ENCODE assay signal across 11 cellular contexts in genomic region chr4:174314770-174315169, GRCh38. TPM values are rescaled to one million over a fixed set of nuclear protein-coding genes. Genes with fewer than 3 reads are reported as not detected.
DNase-seq lines count a peak whose midpoint lies in the region; ATAC-seq, FAIRE-seq and TF ChIP-seq lines count a peak whose summit lies in the region.
"Had no signal": no experiment of that assay in that cellular context is flagged by ENCODE, and none has a peak within 500 bp of the region (broad histone marks: within the 10 kb centered on the region; RNA-seq: fewer than 3 reads in every experiment).

No MANE protein-coding gene starts in this region.

- no peaks in the 10 kb centered on the region for H3K9me3 ChIP-seq in Peyer's patch
- H3K9me3 ChIP-seq in pancreas = no peaks in the 10 kb centered on the region
- H3K9me3 ChIP-seq: prostate gland, SJSA1 had no signal

- H3K4me1 Mint-ChIP-seq in HFFc6 (ENCODE audit: low read depth) = peaks cover 32% of the 10 kb centered on the region
- no peaks in the 10 kb centered on the region for H3K4me1 Mint-ChIP-seq in activated naive CD8-positive, alpha-beta T cell treated with anti-CD3 and anti-CD28 coated beads, Interleukin-2, amount 50 U/mL, for 24 hours

- no peaks in the 10 kb centered on the region for H3K9me3 Mint-ChIP-seq in HFFc6
- H3K9me3 Mint-ChIP-seq in activated naive CD8-positive, alpha-beta T cell treated with anti-CD3 and anti-CD28 coated beads, Interleukin-2, amount 50 U/mL, for 24 hours = no peaks in the 10 kb centered on the region

- no peaks in the 10 kb centered on the region for H3K27me3 Mint-ChIP-seq in HFFc6 (ENCODE audit: insufficient read depth)
- H3K27me3 Mint-ChIP-seq in activated naive CD8-positive, alpha-beta T cell treated with anti-CD3 and anti-CD28 coated beads, Interleukin-2, amount 50 U/mL, for 24 hours = no peaks in the 10 kb centered on the region

- no peaks in the 10 kb centered on the region for H3K36me3 Mint-ChIP-seq in HFFc6 (ENCODE audit: low read depth)
- peaks cover 11% of the 10 kb centered on the region for H3K36me3 Mint-ChIP-seq in activated naive CD8-positive, alpha-beta T cell treated with anti-CD3 and anti-CD28 coated beads, Interleukin-2, amount 50 U/mL, for 24 hours (ENCODE audit: low read depth)

- H3K27me3 ChIP-seq in Peyer's patch = no peaks in the 10 kb centered on the region
- no peaks in the 10 kb centered on the region for H3K27me3 ChIP-seq in pancreas
- H3K27me3 ChIP-seq: SJSA1 had no signal

- TF ChIP-seq POLR2A in Peyer's patch (IDR thresholded peaks at IDR 0.05) = no peak

- no peak overlapping the region for H3K4me3 Mint-ChIP-seq in HFFc6
- no peak overlapping the region for H3K4me3 Mint-ChIP-seq in activated naive CD8-positive, alpha-beta T cell treated with anti-CD3 and anti-CD28 coated beads, Interleukin-2, amount 50 U/mL, for 24 hours

- TF ChIP-seq CTCF in HFFc6 (IDR thresholded peaks at IDR 0.05) = no peak
- TF ChIP-seq CTCF in RWPE1 (conservative IDR thresholded peaks at IDR 0.05; ENCODE audit: low read depth) = no peak
- no peak for TF ChIP-seq CTCF in fibroblast of villous mesenchyme (IDR thresholded peaks at IDR 0.05; ENCODE audit: insufficient read depth, low read depth, low read length)
- no peak for TF ChIP-seq CTCF in Peyer's patch (IDR thresholded peaks at IDR 0.05)
- no peak for TF ChIP-seq CTCF in pancreas (IDR thresholded peaks at IDR 0.05)

- no peak for FAIRE-seq in pancreas (lab: Jason Lieb, UNC)

- CTCF ChIA-PET in RWPE1 (lab: Yijun Ruan, JAX) = interaction anchor here (0.6 kb wide), 1 partner anchor 9 kb away, joined by 5 read pairs; no protein-coding TSS in a partner anchor

- no peak overlapping the region for H3K27ac ChIP-seq in RWPE1
- no peak overlapping the region for H3K27ac ChIP-seq in Peyer's patch
- H3K27ac ChIP-seq in pancreas = no peak overlapping the region
- H3K27ac ChIP-seq: prostate gland, SJSA1 had no signal

- peak overlapping the region; percentile 65 for H3K27ac Mint-ChIP-seq in HFFc6
- H3K27ac Mint-ChIP-seq in activated naive CD8-positive, alpha-beta T cell treated with anti-CD3 and anti-CD28 coated beads, Interleukin-2, amount 50 U/mL, for 24 hours = no peak overlapping the region

- peaks cover 0 to 20% (median 0%) of the 10 kb centered on the region in 3 donors for H3K36me3 ChIP-seq in Peyer's patch
- H3K36me3 ChIP-seq in pancreas = peaks cover 0 to 16% (median 0%) of the 10 kb centered on the region in 3 donors
- H3K36me3 ChIP-seq: prostate gland had no signal

- no peak overlapping the region for H3K4me3 ChIP-seq in fibroblast of villous mesenchyme (ENCODE audit: low read depth, low read length)
- H3K4me3 ChIP-seq in Peyer's patch = no peak overlapping the region
- H3K4me3 ChIP-seq in pancreas = no peak overlapping the region
- H3K4me3 ChIP-seq: prostate gland, SJSA1 had no signal

- POLR2A ChIA-PET in RWPE1 (lab: Yijun Ruan, JAX; ENCODE audit: low non-redundant PET) = interaction anchor here (0.8 kb wide), 1 partner anchor 31 kb away, joined by 3 read pairs; the partner anchor contains the start of genes CEP44 and FBXO8

- ATAC-seq in left colon (no peak), pancreas (no peak)
- ATAC-seq in activated naive CD8-positive, alpha-beta T cell treated with anti-CD3 and anti-CD28 coated beads, Interleukin-2, amount 50 U/mL, for 24 hours = no peak

- 85 to 93% methylated on average over 3 of the region's 3 CpGs for WGBS in pancreas, 2 donors

- DNase-seq in AG20443 (ENCODE audit: low spot score) (peak; percentile 34), HFFc6 (peak; percentile 45), RWPE1 (ENCODE audit: low spot score) (peak; percentile 61), fibroblast of villous mesenchyme (ENCODE audit: low read depth) (peak; percentile 89), left colon (no peak), Peyer's patch (no peak), pancreas (no peak)
- no peak for DNase-seq in activated naive CD8-positive, alpha-beta T cell treated with anti-CD3 and anti-CD28 coated beads, Interleukin-2, amount 50 U/mL, for 24 hours
- DNase-seq: NCI-H1092 treated with DMSO at 0.1 percent for 48 hours had no signal

- H3K4me1 ChIP-seq in Peyer's patch (no peaks in the 10 kb centered on the region), pancreas (no peaks in the 10 kb centered on the region)
- H3K4me1 ChIP-seq: prostate gland, SJSA1 had no signal

- intact Hi-C loops in left colon (cut with DNase I, micrococcal nuclease) = loop anchor here in 1 of 2 donors (10.0 kb wide), 1 partner anchor 100 kb away; no protein-coding TSS in a partner anchor
- intact Hi-C loops in pancreas (cut with DNase I) = loop anchor here in 1 of 3 donors (5.0 kb wide), 1 partner anchor 92 kb away; no protein-coding TSS in a partner anchor

RNA-seq across cellular contexts. Expression of gene CEP44, which starts 31.1 kb away (rescaled TPM):
- total RNA-seq in HFFc6 (2021; fragmentation: NEBNext Ultra II Directional; extraction: Animal tissue kit (Norgen Biotek cat#: 25700)) = 1 to 10 TPM; 7.6 to 8.8 (median 8.2) TPM
- total RNA-seq in fibroblast of villous mesenchyme = 10.0 and 16.0 TPM in 2 replicates
- total RNA-seq in left colon = 10 to 100 TPM; 10.7 to 15.5 TPM
- 10 to 100 TPM; 10.3 to 33.8 (median 15.7) TPM for total RNA-seq in Peyer's patch
- 1 to 10 TPM; 3.4 to 9.7 (median 5.9) TPM for total RNA-seq in pancreas
- polyA plus RNA-seq in pancreas = 1 to 10 TPM; 3.8 to 6.1 TPM

RNA-seq across cellular contexts. Expression of gene FBXO8, which starts 31.3 kb away (rescaled TPM):
- total RNA-seq in HFFc6 (2021; fragmentation: NEBNext Ultra II Directional; extraction: Animal tissue kit (Norgen Biotek cat#: 25700)) = 10 to 100 TPM; 15.4 to 22.2 (median 21.5) TPM
- total RNA-seq in fibroblast of villous mesenchyme = 23.2 and 32.8 TPM in 2 replicates
- total RNA-seq in left colon = 10 to 100 TPM; 26.2 to 33.1 TPM
- total RNA-seq in Peyer's patch = 10 to 100 TPM; 24.8 to 36.3 (median 30.2) TPM
- 10 to 100 TPM in 3 of 6 donors, 1 to 10 TPM in 3; 8.1 to 16.9 (median 10.4) TPM for total RNA-seq in pancreas
- polyA plus RNA-seq in pancreas = 10 to 100 TPM in 1 of 2 donors, 1 to 10 TPM in 1; 6.7 to 12.5 TPM

Comparison
In these comparisons a context has a peak if more than half of its experiments do, and no peak if none do; other contexts are left out.
1. DNase-seq: peak in AG20443 (single experiment), HFFc6 (single experiment), RWPE1 (single experiment) and fibroblast of villous mesenchyme (single experiment); none in left colon (0 of 2), Peyer's patch (0 of 3), pancreas (0 of 6) and activated naive CD8-positive, alpha-beta T cell treated with anti-CD3 and anti-CD28 coated beads, Interleukin-2, amount 50 U/mL, for 24 hours (single experiment).